ENCODE assay signal across 13 cellular contexts in genomic region chr11:70415176-70415575, GRCh38. TPM values are rescaled to one million over a fixed set of nuclear protein-coding genes. Genes with fewer than 3 reads are reported as not detected.
DNase-seq lines count a peak whose midpoint lies in the region; ATAC-seq and TF ChIP-seq lines count a peak whose summit lies in the region.
"Had no signal": no experiment of that assay in that cellular context is flagged by ENCODE, and none has a peak within 500 bp of the region (broad histone marks: within the 10 kb centered on the region; RNA-seq: fewer than 3 reads in every experiment).

No MANE protein-coding gene starts in this region.

- H3K4me3 Mint-ChIP-seq in H9: no peak overlapping the region
- H3K4me3 Mint-ChIP-seq in activated T-helper 17 cell treated with anti-CD3 and anti-CD28 coated beads, Interleukin-2, amount 50 U/mL, for 72 hours: no peak overlapping the region

- no peak overlapping the region for H2AK5ac ChIP-seq in H9 (ENCODE audit: insufficient read length, low read length)

- no peak overlapping the region for H4K5ac ChIP-seq in H9 (ENCODE audit: insufficient read length, low read depth, low read length)

- in situ Hi-C loops in astrocyte of the spinal cord (cut with HindIII; ENCODE audit: low sequenced_read_pairs): no loop called here

- H2BK15ac ChIP-seq in H9 (ENCODE audit: low read depth, low read length): no peak overlapping the region

- H4K8ac ChIP-seq in H9 (replicated peaks; ENCODE audit: insufficient read length, low read depth, low read length): no peak overlapping the region

- H3K23me2 ChIP-seq in H9 (ENCODE audit: insufficient read length, low read depth, low read length, poor library complexity, severe bottlenecking): no peaks in the 10 kb centered on the region

- no peak overlapping the region for H3K56ac ChIP-seq in H9 (ENCODE audit: insufficient read length, low read depth, low read length)

- H3K9me3 Mint-ChIP-seq in H9: no peaks in the 10 kb centered on the region
- H3K9me3 Mint-ChIP-seq in activated T-helper 17 cell treated with anti-CD3 and anti-CD28 coated beads, Interleukin-2, amount 50 U/mL, for 72 hours: no peaks in the 10 kb centered on the region

- ATAC-seq in HG03280 (IDR thresholded peaks at IDR 0.05; ENCODE audit: unreplicated experiment): no peak
- ATAC-seq in activated T-helper 17 cell treated with anti-CD3 and anti-CD28 coated beads, Interleukin-2, amount 50 U/mL, for 72 hours (replicated peaks): no peak

- H4K20me1 ChIP-seq in H9 (ENCODE audit: control insufficient read depth, insufficient read depth, insufficient read length): no peaks in the 10 kb centered on the region

- intact Hi-C loops in ovary (cut with DNase I): no loop called here

- no peak overlapping the region for H3T11ph ChIP-seq in H9 (ENCODE audit: low read length)

- DNase-seq in AG20443 (ENCODE audit: low spot score): peak; percentile 75
- no peak for DNase-seq in H9
- DNase-seq in astrocyte of the spinal cord (ENCODE audit: low read depth, low spot score): peak; percentile 86
- peak; percentile 50 for DNase-seq in kidney tubule cell (ENCODE audit: low spot score)
- no peak for DNase-seq in ovary
- DNase-seq in cerebellum (ENCODE audit: low spot score): no peak
- DNase-seq: cortex of kidney, DMS 273 treated with DMSO at 0.1 percent for 48 hours, NCI-H2171 treated with DMSO at 0.1 percent for 48 hours, upper lobe of left lung had no signal

- H2AFZ ChIP-seq in H9 (ENCODE audit: low read length): no peak overlapping the region

- TF ChIP-seq EP300 in ovary (IDR thresholded peaks at IDR 0.05): no peak

- H3K36me3 Mint-ChIP-seq in H9 (ENCODE audit: insufficient read depth in 1 of 3, low read depth in 3 of 3): peaks cover 59 to 93% (median 92%) of the 10 kb centered on the region in 3 experiments
- H3K36me3 Mint-ChIP-seq in activated T-helper 17 cell treated with anti-CD3 and anti-CD28 coated beads, Interleukin-2, amount 50 U/mL, for 72 hours (ENCODE audit: low read depth): peaks cover 13% of the 10 kb centered on the region

- H3K14ac ChIP-seq in H9 (ENCODE audit: insufficient read depth, low read length): no peak overlapping the region

- no peaks in the 10 kb centered on the region for H3K4me1 Mint-ChIP-seq in H9
- no peaks in the 10 kb centered on the region for H3K4me1 Mint-ChIP-seq in activated T-helper 17 cell treated with anti-CD3 and anti-CD28 coated beads, Interleukin-2, amount 50 U/mL, for 72 hours

- H3K27ac ChIP-seq in H9 (ENCODE audit: insufficient read length, low read depth, low read length): no peak overlapping the region
- H3K27ac ChIP-seq in ovary: no peak overlapping the region
- H3K27ac ChIP-seq: neutrophil, upper lobe of left lung had no signal

- H3K27ac Mint-ChIP-seq in H9: peak overlapping the region in 2 of 3 experiments; percentile 12 to 13; a peak in 1 of 7 replicates
- no peak overlapping the region for H3K27ac Mint-ChIP-seq in activated T-helper 17 cell treated with anti-CD3 and anti-CD28 coated beads, Interleukin-2, amount 50 U/mL, for 72 hours

- H3K4me2 ChIP-seq in H9 (ENCODE audit: insufficient read depth, insufficient read length, low read length): no peak overlapping the region

- no peak overlapping the region for H4K91ac ChIP-seq in H9 (ENCODE audit: insufficient read length, low read depth, low read length)

- H2BK12ac ChIP-seq in H9 (ENCODE audit: insufficient read length, low read depth, low read length): no peak overlapping the region

- TF ChIP-seq CTCF in H9 (conservative IDR thresholded peaks at IDR 0.05) (peak; percentile 40), astrocyte of the spinal cord (IDR thresholded peaks at IDR 0.05; ENCODE audit: low read depth, low read length) (peak; percentile 61), ovary (IDR thresholded peaks at IDR 0.05) (no peak)

- no peaks in the 10 kb centered on the region for H3K36me3 ChIP-seq in ovary
- H3K36me3 ChIP-seq: neutrophil had no signal

- H3K18ac ChIP-seq in H9 (ENCODE audit: insufficient read length, low read depth, low read length): no peak overlapping the region

- no peaks in the 10 kb centered on the region for H3K79me2 ChIP-seq in H9 (ENCODE audit: insufficient read depth, low read length)

- no peaks in the 10 kb centered on the region for H3K27me3 Mint-ChIP-seq in H9 (ENCODE audit: low read depth)
- H3K27me3 Mint-ChIP-seq in activated T-helper 17 cell treated with anti-CD3 and anti-CD28 coated beads, Interleukin-2, amount 50 U/mL, for 72 hours: no peaks in the 10 kb centered on the region

- no peak overlapping the region for H3K23ac ChIP-seq in H9 (ENCODE audit: insufficient read length, low read depth, low read length)

- no peak overlapping the region for H3K4ac ChIP-seq in H9 (ENCODE audit: low read depth, low read length)

- no peak for TF ChIP-seq POLR2A in ovary (IDR thresholded peaks at IDR 0.05)

- no peak overlapping the region for H3K9ac ChIP-seq in H9 (ENCODE audit: extremely low read depth, insufficient read length, low read length)

- H2BK20ac ChIP-seq in H9 (ENCODE audit: low read depth, low read length, poor library complexity, severe bottlenecking): no peak overlapping the region

- H3K4me3 ChIP-seq in astrocyte of the spinal cord (ENCODE audit: low read depth, low read length) (no peak overlapping the region), ovary (no peak overlapping the region)
- H3K4me3 ChIP-seq: upper lobe of left lung had no signal

- H2BK5ac ChIP-seq in H9 (ENCODE audit: insufficient read length, low read length): no peak overlapping the region

- H3K27me3 ChIP-seq in H9 (ENCODE audit: insufficient read depth, low read length): no peaks in the 10 kb centered on the region
- no peaks in the 10 kb centered on the region for H3K27me3 ChIP-seq in ovary
- H3K27me3 ChIP-seq: upper lobe of left lung had no signal

- H2BK120ac ChIP-seq in H9 (ENCODE audit: low read depth, low read length, poor library complexity, severe bottlenecking): no peak overlapping the region

- WGBS in H9 (ENCODE audit: extremely low coverage, insufficient read length, low lambda C conversion rate): no CpG with 5 or more reads among the region's 10 CpGs
- WGBS in ovary, 3 donors: 45 to 72% (median 70%) methylated on average over 10 of the region's 10 CpGs

- H3K4me1 ChIP-seq in H9 (ENCODE audit: insufficient read depth, low read length) (no peaks in the 10 kb centered on the region), ovary (ENCODE audit: insufficient read depth) (peaks cover 10% of the 10 kb centered on the region)
- H3K4me1 ChIP-seq: upper lobe of left lung had no signal

- H3K9me3 ChIP-seq in H9 (ENCODE audit: control insufficient read depth, low read depth, low read length) (no peaks in the 10 kb centered on the region), ovary (no peaks in the 10 kb centered on the region)
- H3K9me3 ChIP-seq: neutrophil, upper lobe of left lung had no signal

- peaks cover 4% of the 10 kb centered on the region for H3K79me1 ChIP-seq in H9 (ENCODE audit: insufficient read depth, low read depth, low read length, poor library complexity, severe bottlenecking)

RNA-seq across cellular contexts. Expression of gene CTTN, which starts 16.8 kb away (rescaled TPM):
- total RNA-seq in H9 (2021): 224 and 226 TPM in 2 replicates
- total RNA-seq in ovary: 100 to 1,000 TPM; 197 to 321 (median 207) TPM
- polyA plus RNA-seq in ovary: 100 to 1,000 TPM; 129 to 131 TPM
- total RNA-seq in cerebellum: 119 TPM
- total RNA-seq in activated T-helper 17 cell treated with anti-CD3 and anti-CD28 coated beads, Interleukin-2, amount 50 U/mL, for 72 hours: 10 to 100 TPM in 1 of 2 donors, 1 to 10 TPM in 1; 8.7 to 36.1 TPM

Comparison
In these comparisons a context has a peak if more than half of its experiments do, and no peak if none do; other contexts are left out.
1. DNase-seq: peak in AG20443 (single experiment), astrocyte of the spinal cord (single experiment) and kidney tubule cell (single experiment); none in H9 (single experiment), ovary (0 of 5) and cerebellum (single experiment).
2. CTCF ChIP-seq: peak in H9 (single experiment) and astrocyte of the spinal cord (single experiment); none in ovary (0 of 3).